Comparison of ENCODE assay signal across 26 cellular contexts in genomic region chr17:81260641-81261040, GRCh38.
"Had no signal": no experiment of that assay in that cellular context is flagged by ENCODE, and none has a peak within 500 bp of the region (broad histone marks: within the 10 kb centered on the region; RNA-seq: fewer than 3 reads in every experiment).

No MANE protein-coding gene starts in this region.

- H3K4me3 ChIP-seq: adrenal gland, breast epithelium, coronary artery, dorsolateral prefrontal cortex had no signal

- DNase-seq: activated CD4-positive, alpha-beta T cell treated with anti-CD3 and anti-CD28 coated beads for 1 hour; activated CD4-positive, alpha-beta T cell treated with anti-CD3 and anti-CD28 coated beads for 4 hours; activated CD4-positive, alpha-beta T cell treated with anti-CD3 and anti-CD28 coated beads, Interleukin-2, amount 10 ng/mL, durations not matched to agents 7 days and 5 days; activated CD4-positive, alpha-beta T cell treated with anti-CD3 and anti-CD28 coated beads, Interleukin-2, amount 50 U/mL, for 4 hours; activated CD8-positive, alpha-beta memory T cell treated with anti-CD3 and anti-CD28 coated beads for 24 hours; activated CD8-positive, alpha-beta T cell treated with anti-CD3 and anti-CD28 coated beads for 36 hours; activated effector memory CD4-positive, alpha-beta T cell treated with anti-CD3 and anti-CD28 coated beads, Interleukin-2, amount 50 U/mL, for 16 hours; activated naive CD4-positive, alpha-beta T cell treated with anti-CD3 and anti-CD28 coated beads for 36 hours; activated naive CD8-positive, alpha-beta T cell treated with anti-CD3 and anti-CD28 coated beads for 36 hours; activated naive CD8-positive, alpha-beta T cell treated with anti-CD3 and anti-CD28 coated beads, Interleukin-2, amount 50 U/mL, for 24 hours; activated T-cell treated with anti-CD3 and anti-CD28 coated beads, Interleukin-2, amount 50 U/mL, for 4 hours; adrenal gland; amygdala; aorta; dorsolateral prefrontal cortex; effector memory CD4-positive, alpha-beta T cell; endodermal cell; foreskin fibroblast; head of caudate nucleus; T-helper 2 cell had no signal

- ATAC-seq: activated CD8-positive, alpha-beta T cell treated with anti-CD3 and anti-CD28 coated beads for 36 hours; activated naive CD8-positive, alpha-beta T cell treated with anti-CD3 and anti-CD28 coated beads, Interleukin-2, amount 50 U/mL, for 24 hours; activated T-cell treated with anti-CD3 and anti-CD28 coated beads, Interleukin-2, amount 50 U/mL, for 4 hours; esophagus mucosa; WTC11 had no signal

- H3K36me3 ChIP-seq: breast epithelium had no signal

- H3K4me1 ChIP-seq: breast epithelium had no signal

- H3K27ac ChIP-seq: adrenal gland, breast epithelium, coronary artery, dorsolateral prefrontal cortex, VCaP had no signal

- H3K9me3 ChIP-seq: adrenal gland, breast epithelium had no signal

- FAIRE-seq: frontal cortex had no signal

- H3K27me3 ChIP-seq: adrenal gland, breast epithelium, dorsolateral prefrontal cortex had no signal
